8 cellular contexts compared by ENCODE assay signal in genomic region chr12:3872800-3873636, GRCh38. TPM values are rescaled to one million over a fixed set of nuclear protein-coding genes. Genes with fewer than 3 reads are reported as not detected.
DNase-seq lines count a peak whose midpoint lies in the region; ATAC-seq and TF ChIP-seq lines count a peak whose summit lies in the region.

Gene PARP11 (minus strand): TSS chr12:3873399. CDS start chr12:3873229, 170 bp downstream.

- CTCF ChIA-PET in CD8-positive, alpha-beta T cell (lab: Charles Lee), result interaction anchor here (1.2 to 1.3 kb wide), 2 partner anchors 12 to 90 kb away, joined by 3 to 5 read pairs; no protein-coding TSS in a partner anchor

- peaks cover 22% of the 10 kb centered on the region for H3K36me3 Mint-ChIP-seq in CD8-positive, alpha-beta T cell

- no peaks in the 10 kb centered on the region for H3K27me3 Mint-ChIP-seq in CD8-positive, alpha-beta T cell (ENCODE audit: low read depth)

- H3K9me3 ChIP-seq in CD8-positive, alpha-beta T cell (ENCODE audit: low read length), result no peaks in the 10 kb centered on the region

- H3K4me3 ChIP-seq in CD8-positive, alpha-beta T cell (ENCODE audit: low read depth, low read length), result peak within 1 kb of the TSS; percentile 64

- ATAC-seq in CD8-positive, alpha-beta T cell, result peak; percentile 96
- ATAC-seq in GM19467 (IDR thresholded peaks at IDR 0.05; ENCODE audit: unreplicated experiment), result peak; percentile 90

- H3K27ac Mint-ChIP-seq in CD8-positive, alpha-beta T cell, result peak within 1 kb of the TSS; percentile 99

- TF ChIP-seq CTCF in CD8-positive, alpha-beta T cell (IDR thresholded peaks at IDR 0.05), result no peak

- H3K4me1 Mint-ChIP-seq in CD8-positive, alpha-beta T cell (ENCODE audit: low read depth), result peaks cover 47% of the 10 kb centered on the region

- H3K4me3 Mint-ChIP-seq in CD8-positive, alpha-beta T cell, result peak within 1 kb of the TSS; percentile 97

- H3K27me3 ChIP-seq in CD8-positive, alpha-beta T cell (ENCODE audit: insufficient read depth, low read length), result no peaks in the 10 kb centered on the region

- no peaks in the 10 kb centered on the region for H3K36me3 ChIP-seq in CD8-positive, alpha-beta T cell (ENCODE audit: insufficient read depth, low read length)

- POLR2A ChIA-PET in CD8-positive, alpha-beta T cell (lab: Charles Lee), result interaction anchor here (0.7 to 1.5 kb wide), 8 partner anchors 8 to 669 kb away, joined by 3 to 6 read pairs (median 4); partner anchors contain the start of gene CRACR2A

- H3K4me1 ChIP-seq in CD8-positive, alpha-beta T cell (ENCODE audit: insufficient read depth, low read length), result peaks cover 45% of the 10 kb centered on the region

- H3K27ac ChIP-seq in CD8-positive, alpha-beta T cell (ENCODE audit: low read depth, low read length), result peak within 1 kb of the TSS; percentile 88

- peak; percentile 95 to 99 (median 98) for DNase-seq in CD8-positive, alpha-beta T cell
- DNase-seq in HS-27A (ENCODE audit: low read depth) (peak; percentile 92), medulla oblongata (ENCODE audit: extremely low spot score) (peak; percentile 98)
- peak; percentile 81 for DNase-seq in NK-92 treated with Interleukin-12 subunit alpha and Interleukin-12 subunit beta, amount 100 ng/mL, for 24 hours (lab: John Stamatoyannopoulos, UW)
- peak; percentile 98 for DNase-seq in activated CD8-positive, alpha-beta memory T cell treated with anti-CD3 and anti-CD28 coated beads for 24 hours
- peak; percentile 97 for DNase-seq in effector CD4-positive, alpha-beta T cell
- DNase-seq in stimulated activated CD8-positive, alpha-beta memory T cell treated with anti-CD3 and anti-CD28 coated beads, Interleukin-12 subunit alpha, Interleukin-12 subunit beta, amount 100 ng/mL, for 1 hour (ENCODE audit: low read depth), result peak; percentile 98

- no peaks in the 10 kb centered on the region for H3K9me3 Mint-ChIP-seq in CD8-positive, alpha-beta T cell

- intact Hi-C loops in CD8-positive, alpha-beta T cell (cut with DNase I, micrococcal nuclease), result loop anchor here (1.0 to 5.0 kb wide), 11 partner anchors 36 to 1061 kb away; partner anchors contain the start of genes RAD51AP1 (in 2 of the 2), TIGAR (in 2 of the 2), CRACR2A (in 1 of the 2) and ITFG2 (in 1 of the 2)

RNA-seq across cellular contexts. Expression of gene PARP11, which starts in this region (rescaled TPM):
- total RNA-seq in CD8-positive, alpha-beta T cell, result 10 to 100 TPM; 11.5 to 11.8 TPM

Comparison
In these comparisons a context has a peak if more than half of its experiments do, and no peak if none do; other contexts are left out.
1. Peak in every context shown above with its lines: DNase-seq, ATAC-seq, H3K4me3 ChIP-seq and H3K27ac ChIP-seq.